In the genomic region with DNA sequence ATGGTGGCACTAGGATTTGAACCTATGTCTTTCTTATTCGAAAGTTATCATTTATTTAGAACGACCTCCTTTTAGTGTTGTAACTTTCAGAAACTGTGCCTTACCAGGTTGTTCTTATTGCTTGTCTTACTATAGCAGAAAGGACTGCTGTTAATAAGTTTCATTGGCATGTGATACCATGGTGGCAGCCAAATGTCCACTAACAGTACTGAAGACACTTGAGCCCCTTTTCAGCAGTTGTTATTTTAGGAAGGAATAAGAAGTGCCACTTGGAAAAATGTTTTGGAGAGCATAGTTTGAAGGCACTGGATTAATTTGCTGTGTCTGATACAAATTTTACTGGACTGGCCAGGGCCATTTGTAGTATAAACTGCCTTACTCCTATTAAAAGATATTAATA, we compare ENCODE assay signal across 17 cellular contexts. TPM values are rescaled to one million over a fixed set of nuclear protein-coding genes. Genes with fewer than 3 reads are reported as not detected.
DNase-seq lines count a peak whose midpoint lies in the region; ATAC-seq and TF ChIP-seq lines count a peak whose summit lies in the region.
"Had no signal": no experiment of that assay in that cellular context is flagged by ENCODE, and none has a peak within 500 bp of the region (broad histone marks: within the 10 kb centered on the region; RNA-seq: fewer than 3 reads in every experiment).

No MANE protein-coding gene starts in this region.

- H3K9me3 Mint-ChIP-seq in endodermal cell: no peaks in the 10 kb centered on the region
- H3K9me3 Mint-ChIP-seq: CD14-positive monocyte; CD4-positive, alpha-beta memory T cell; H9 had no signal

- 57 to 70% (median 64%) methylated on average over 2 of the region's 2 CpGs for WGBS in heart left ventricle, 4 donors
- 92 to 94% methylated on average over 2 of the region's 2 CpGs for WGBS in endodermal cell (ENCODE audit: insufficient coverage in 1 of 2, insufficient read length in 1 of 2), 2 experiments

- peak overlapping the region; percentile 91 for H3K27ac ChIP-seq in VCaP
- peak overlapping the region in 9 of 12 donors; percentile 11 to 76 (median 63) for H3K27ac ChIP-seq in heart left ventricle
- H3K27ac ChIP-seq in gastrocnemius medialis: peak overlapping the region in 3 of 4 donors; percentile 6 to 30 (median 8)
- no peak overlapping the region for H3K27ac ChIP-seq in endodermal cell (ENCODE audit: low read depth, low read length)
- H3K27ac ChIP-seq: BLaER1 had no signal

- DNase-seq in heart left ventricle (peak in 4 of 5 donors; percentile 25 to 64 (median 34)), left ventricle myocardium superior (no peak), gastrocnemius medialis (no peak), endodermal cell (no peak), T-helper 2 cell (no peak)
- DNase-seq: 8988T; Calu3; CD4-positive, alpha-beta memory T cell; DMS79 treated with DMSO at 0.1 percent for 48 hours; GF-D8; H9 had no signal

- H3K9ac ChIP-seq in endodermal cell (ENCODE audit: extremely low read depth, low read length, poor library complexity, severe bottlenecking): no peak overlapping the region
- H3K9ac ChIP-seq: BLaER1 had no signal

- peaks cover 0 to 89% (median 59%) of the 10 kb centered on the region in 9 donors for H3K36me3 ChIP-seq in heart left ventricle
- H3K36me3 ChIP-seq in gastrocnemius medialis: peaks cover 0 to 25% of the 10 kb centered on the region in 2 donors
- peaks cover 88% of the 10 kb centered on the region for H3K36me3 ChIP-seq in endodermal cell (ENCODE audit: control insufficient read depth, insufficient read depth, low read length)

- H3K27me3 ChIP-seq in heart left ventricle (no peaks in the 10 kb centered on the region), gastrocnemius medialis (no peaks in the 10 kb centered on the region), endodermal cell (ENCODE audit: control insufficient read depth, insufficient read depth, low read length, poor library complexity, severe bottlenecking) (no peaks in the 10 kb centered on the region)
- H3K27me3 ChIP-seq: BLaER1 had no signal

- no peaks in the 10 kb centered on the region for H3K27me3 Mint-ChIP-seq in endodermal cell (ENCODE audit: insufficient read depth)
- H3K27me3 Mint-ChIP-seq: CD4-positive, alpha-beta memory T cell had no signal

- H3K4me3 Mint-ChIP-seq in endodermal cell: no peak overlapping the region
- H3K4me3 Mint-ChIP-seq: CD14-positive monocyte; CD4-positive, alpha-beta memory T cell; H9 had no signal

- H3K4me1 Mint-ChIP-seq in endodermal cell: no peaks in the 10 kb centered on the region
- H3K4me1 Mint-ChIP-seq: CD14-positive monocyte, H9 had no signal

- intact Hi-C loops in heart left ventricle (cut with DNase I) (no loop called here), left ventricle myocardium superior (cut with micrococcal nuclease) (no loop called here), gastrocnemius medialis (cut with DNase I; ENCODE audit: low total_unique reads) (no loop called here)

- H3K4me3 ChIP-seq in heart left ventricle: no peak overlapping the region
- H3K4me3 ChIP-seq in gastrocnemius medialis: no peak overlapping the region
- H3K4me3 ChIP-seq in endodermal cell (ENCODE audit: low read length): no peak overlapping the region
- H3K4me3 ChIP-seq: BLaER1 had no signal

- no peak for TF ChIP-seq CTCF in VCaP (conservative IDR thresholded peaks at IDR 0.05)
- no peak for TF ChIP-seq CTCF in heart left ventricle (IDR thresholded peaks at IDR 0.05)
- TF ChIP-seq CTCF in gastrocnemius medialis (IDR thresholded peaks at IDR 0.05 in 4 of 5, conservative IDR thresholded peaks at IDR 0.05 in 1 of 5): no peak
- TF ChIP-seq CTCF in endodermal cell (conservative IDR thresholded peaks at IDR 0.05): no peak

- no peak for TF ChIP-seq POLR2A in heart left ventricle (IDR thresholded peaks at IDR 0.05)
- TF ChIP-seq POLR2A in gastrocnemius medialis (IDR thresholded peaks at IDR 0.05): no peak

- no peaks in the 10 kb centered on the region for H3K9me3 ChIP-seq in heart left ventricle
- H3K9me3 ChIP-seq in gastrocnemius medialis: no peaks in the 10 kb centered on the region
- no peaks in the 10 kb centered on the region for H3K9me3 ChIP-seq in endodermal cell (ENCODE audit: control insufficient read depth, low read length)

- in situ Hi-C loops in gastrocnemius medialis (cut with MboI; ENCODE audit: low sequenced_read_pairs in 4 of 4): no loop called here

- ATAC-seq in heart left ventricle: peak; percentile 86 to 89 (median 88)
- ATAC-seq in left ventricle myocardium superior: peak; percentile 94
- peak in 1 of 2 donors; percentile 56 for ATAC-seq in gastrocnemius medialis
- ATAC-seq in GM19351 (IDR thresholded peaks at IDR 0.05; ENCODE audit: unreplicated experiment): no peak
- ATAC-seq in HG02840 (IDR thresholded peaks at IDR 0.05; ENCODE audit: low FRiP score, unreplicated experiment): no peak
- ATAC-seq: HepG2 had no signal

- H3K4me1 ChIP-seq in heart left ventricle (peaks cover 0 to 27% (median 3%) of the 10 kb centered on the region in 12 donors), gastrocnemius medialis (peaks cover 0 to 6% of the 10 kb centered on the region in 2 donors), endodermal cell (ENCODE audit: control insufficient read depth, insufficient read depth, low read length) (no peaks in the 10 kb centered on the region)
- H3K4me1 ChIP-seq: BLaER1 had no signal

- peaks cover 62% of the 10 kb centered on the region for H3K36me3 Mint-ChIP-seq in endodermal cell (ENCODE audit: low read depth)

- H3K27ac Mint-ChIP-seq in endodermal cell: no peak overlapping the region
- H3K27ac Mint-ChIP-seq: CD14-positive monocyte; CD4-positive, alpha-beta memory T cell; H9 had no signal

RNA-seq across cellular contexts. Expression of a gene that starts 37.7 kb away (rescaled TPM):
- total RNA-seq in heart left ventricle: 10 to 100 TPM; 21.5 to 36.3 (median 27.5) TPM
- 1 to 10 TPM; 5.5 to 8.6 TPM for polyA plus RNA-seq in heart left ventricle
- 26.7 TPM for total RNA-seq in left ventricle myocardium superior
- 1 to 10 TPM; 6.8 to 8.3 (median 7.3) TPM for total RNA-seq in gastrocnemius medialis
- 10 to 100 TPM; 26.4 to 35.6 TPM for total RNA-seq in endodermal cell
- 29.3 TPM for polyA plus RNA-seq in endodermal cell (2013, experiment 1 of 2)
- 33.1 TPM for polyA plus RNA-seq in endodermal cell (2013, experiment 2 of 2)

Comparison
In these comparisons a context has a peak if more than half of its experiments do, and no peak if none do; other contexts are left out.
1. DNase-seq: peak in heart left ventricle (4 of 5); none in left ventricle myocardium superior (single experiment), gastrocnemius medialis (0 of 2), endodermal cell (single experiment) and T-helper 2 cell (0 of 5).
2. ATAC-seq: peak in heart left ventricle (4 of 4) and left ventricle myocardium superior (single experiment); none in GM19351 (single experiment) and HG02840 (single experiment).